Comparison of ENCODE assay signal across 8 cellular contexts in genomic region chr13:52454459-52454824, GRCh38. TPM values are rescaled to one million over a fixed set of nuclear protein-coding genes. Genes with fewer than 3 reads are reported as not detected.
DNase-seq lines count a peak whose midpoint lies in the region; ATAC-seq and TF ChIP-seq lines count a peak whose summit lies in the region.

No MANE protein-coding gene starts in this region.

- peak overlapping the region; percentile 93 for H3K27ac ChIP-seq in colonic mucosa

- H3K4me1 ChIP-seq in colonic mucosa = peaks cover 6% of the 10 kb centered on the region

- H3K27me3 ChIP-seq in colonic mucosa = no peaks in the 10 kb centered on the region

- intact Hi-C loops in colonic mucosa (cut with DNase I) = no loop called here

- H3K36me3 ChIP-seq in colonic mucosa = no peaks in the 10 kb centered on the region

- ATAC-seq in GM19351 (IDR thresholded peaks at IDR 0.05; ENCODE audit: unreplicated experiment) (peak; percentile 34), HG03521 (IDR thresholded peaks at IDR 0.05; ENCODE audit: unreplicated experiment) (peak; percentile 31)

- peak overlapping the region; percentile 80 for H3K4me3 ChIP-seq in colonic mucosa

- DNase-seq in ELR (ENCODE audit: low read depth) = peak; percentile 38
- DNase-seq in RPMI7951 (ENCODE audit: low read depth) = peak; percentile 22
- peak; percentile 45 for DNase-seq in colonic mucosa
- peak; percentile 45 for DNase-seq in myocyte (ENCODE audit: low read depth)
- DNase-seq in activated gamma-delta T cell (lab: John Stamatoyannopoulos, UW) = no peak
- no peak for DNase-seq in NCI-H524 treated with DMSO at 0.1 percent for 48 hours (lab: John Stamatoyannopoulos, UW)

- no peak for TF ChIP-seq CTCF in colonic mucosa (IDR thresholded peaks at IDR 0.05)

- H3K9ac ChIP-seq in colonic mucosa (ENCODE audit: low read depth in 2 of 2, low read length in 2 of 2) = peak overlapping the region; percentile 48 to 79

- no peaks in the 10 kb centered on the region for H3K9me3 ChIP-seq in colonic mucosa

RNA-seq across cellular contexts. Expression of gene CKAP2, which starts 0.8 kb away (rescaled TPM):
- 81.0 and 110 TPM in 2 replicates for total RNA-seq in RPMI7951 (2014; rRNA removed; shearing (Covaris generic))
- total RNA-seq in colonic mucosa = 10 to 100 TPM; 16.9 to 39.1 TPM
- 48.5 and 68.5 TPM in 2 replicates for total RNA-seq in myocyte
- polyA plus RNA-seq in myocyte (2012) = 14.2 TPM

RNA-seq across cellular contexts. Expression of gene VPS36, which starts 4.0 kb away (rescaled TPM):
- 16.1 and 24.4 TPM in 2 replicates for total RNA-seq in RPMI7951 (2014; rRNA removed; shearing (Covaris generic))
- total RNA-seq in colonic mucosa (10 to 100 TPM; 35.2 to 50.7 TPM), myocyte (95.1 and 110 TPM in 2 replicates)
- polyA plus RNA-seq in myocyte (2012) = 30.4 TPM

RNA-seq across cellular contexts. Expression of gene THSD1, which starts 48.5 kb away (rescaled TPM):
- total RNA-seq in RPMI7951 (2014; rRNA removed; shearing (Covaris generic)) = 2.8 and 3.5 TPM in 2 replicates
- total RNA-seq in colonic mucosa (1 to 10 TPM in 1 of 2 donors, under 1 TPM in 1; 0.79 to 1.8 TPM), myocyte (27.1 and 29.0 TPM in 2 replicates)
- polyA plus RNA-seq in myocyte (2012) = 28.5 TPM

Comparison
In these comparisons a context has a peak if more than half of its experiments do, and no peak if none do; other contexts are left out.
1. DNase-seq: peak in ELR (single experiment), RPMI7951 (single experiment), colonic mucosa (single experiment) and myocyte (single experiment); none in activated gamma-delta T cell (single experiment) and NCI-H524 treated with DMSO at 0.1 percent for 48 hours (single experiment).